8 cellular contexts compared by ENCODE assay signal in genomic region chrX:41921492-41922124, GRCh38.
DNase-seq lines count a peak whose midpoint lies in the region; ATAC-seq and TF ChIP-seq lines count a peak whose summit lies in the region.

No MANE protein-coding gene starts in this region.

- TF ChIP-seq POLR2A in erythroblast (IDR thresholded peaks at IDR 0.05; ENCODE audit: low read length): no peak

- peaks cover 51% of the 10 kb centered on the region for H3K79me2 ChIP-seq in ACC112 (ENCODE audit: control insufficient read depth, insufficient read depth, low read length, unreplicated experiment)

- no peak overlapping the region for H2AFZ ChIP-seq in ACC112 (ENCODE audit: low read length, unreplicated experiment)

- H3K27ac ChIP-seq in ACC112 (ENCODE audit: low read depth, low read length): peak overlapping the region; percentile 16
- no peak overlapping the region for H3K27ac ChIP-seq in RWPE1

- H3K36me3 ChIP-seq in ACC112 (ENCODE audit: insufficient read depth, low read length): no peaks in the 10 kb centered on the region

- POLR2A ChIA-PET in RWPE1 (lab: Yijun Ruan, JAX; ENCODE audit: low non-redundant PET): no interaction called here

- intact Hi-C loops in posterior cingulate gyrus (cut with DNase I): no loop called here

- CTCF ChIA-PET in RWPE1 (lab: Yijun Ruan, JAX): no interaction called here

- TF ChIP-seq CTCF in RWPE1 (conservative IDR thresholded peaks at IDR 0.05; ENCODE audit: low read depth): no peak

- peak overlapping the region; percentile 93 for H3K4me3 ChIP-seq in ACC112 (ENCODE audit: low read depth, low read length)

- peak; percentile 19 for DNase-seq in RWPE1 (ENCODE audit: low spot score)
- DNase-seq in erythroblast (lab: John Stamatoyannopoulos, UW): peak; percentile 1 to 23
- DNase-seq in pons (ENCODE audit: low spot score): peak; percentile 8
- DNase-seq in posterior cingulate gyrus: no peak
- no peak for DNase-seq in stimulated activated CD4-positive, alpha-beta T cell treated with anti-CD3 and anti-CD28 coated beads, Interleukin-15, amount 100 ng/mL, for 24 hours

- ATAC-seq in GM18519 (IDR thresholded peaks at IDR 0.05; ENCODE audit: low FRiP score, unreplicated experiment) (peak; percentile 28), GM19035 (IDR thresholded peaks at IDR 0.05; ENCODE audit: unreplicated experiment) (no peak)

- no peaks in the 10 kb centered on the region for H3K4me1 ChIP-seq in ACC112 (ENCODE audit: control insufficient read depth, insufficient read depth, low read length, unreplicated experiment)

- H3K27me3 ChIP-seq in ACC112 (ENCODE audit: insufficient read depth, low read length): no peaks in the 10 kb centered on the region

Comparison
In these comparisons a context has a peak if more than half of its experiments do, and no peak if none do; other contexts are left out.
1. DNase-seq: peak in RWPE1 (single experiment), erythroblast (2 of 2) and pons (single experiment); none in posterior cingulate gyrus (0 of 10) and stimulated activated CD4-positive, alpha-beta T cell treated with anti-CD3 and anti-CD28 coated beads, Interleukin-15, amount 100 ng/mL, for 24 hours (single experiment).